Comparison of ENCODE assay signal across 9 cellular contexts in the genomic region with DNA sequence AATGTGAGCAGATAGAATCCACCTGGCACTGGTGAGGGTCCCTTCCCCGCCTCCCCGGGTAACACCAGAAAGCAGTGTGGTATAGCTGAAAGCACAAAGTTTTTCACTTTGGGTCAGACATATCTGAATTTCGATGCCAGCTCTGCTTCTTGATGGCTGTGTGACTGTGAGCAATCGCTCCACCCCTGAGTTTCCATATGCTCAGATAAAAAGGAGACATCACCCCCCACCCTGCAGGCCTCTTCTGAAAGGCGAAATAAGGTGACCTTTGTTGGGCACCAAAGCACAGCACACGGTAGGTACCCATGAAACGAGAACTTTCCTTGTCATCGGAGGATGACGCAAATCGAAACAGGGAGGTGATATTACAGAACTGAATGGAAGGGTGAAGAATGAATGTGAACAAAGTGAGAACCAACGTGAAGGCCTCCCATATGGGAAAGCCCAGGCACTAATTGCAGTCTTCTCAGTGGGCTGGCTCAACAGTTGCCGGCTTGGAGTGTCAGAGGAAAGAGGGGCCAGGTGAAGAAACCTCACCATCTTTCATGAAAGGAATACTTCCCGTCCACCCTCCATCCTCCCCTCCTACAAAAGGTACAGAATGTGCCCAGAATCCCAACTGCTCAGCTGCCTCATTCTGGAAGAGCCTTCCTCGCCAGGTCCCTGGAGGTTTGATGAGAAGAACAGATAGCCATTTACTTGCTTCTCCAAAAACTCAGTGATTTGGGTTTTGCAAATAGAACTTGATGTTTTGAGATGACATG.
DNase-seq lines count a peak whose midpoint lies in the region; ATAC-seq lines count a peak whose summit lies in the region.
"Had no signal": no experiment of that assay in that cellular context is flagged by ENCODE, and none has a peak within 500 bp of the region (broad histone marks: within the 10 kb centered on the region; RNA-seq: fewer than 3 reads in every experiment).

No MANE protein-coding gene starts in this region.

- peaks cover 6% of the 10 kb centered on the region for H3K9me3 Mint-ChIP-seq in activated T-cell treated with anti-CD3 and anti-CD28 coated beads, Interleukin-2, amount 50 U/mL, for 4 hours
- no peaks in the 10 kb centered on the region for H3K9me3 Mint-ChIP-seq in stimulated activated effector memory CD8-positive, alpha-beta T cell treated with anti-CD3 and anti-CD28 coated beads, Interleukin-12 subunit alpha, Interleukin-12 subunit beta, amount 100 ng/mL, for 72 hours

- ATAC-seq in GM19438 (IDR thresholded peaks at IDR 0.05; ENCODE audit: low read depth, unreplicated experiment): peak; percentile 63
- ATAC-seq in HG03196 (IDR thresholded peaks at IDR 0.05; ENCODE audit: unreplicated experiment): peak; percentile 76
- ATAC-seq in activated T-cell treated with anti-CD3 and anti-CD28 coated beads, Interleukin-2, amount 50 U/mL, for 4 hours: peak; percentile 88 to 92
- peak; percentile 94 for ATAC-seq in stimulated activated effector memory CD8-positive, alpha-beta T cell treated with anti-CD3 and anti-CD28 coated beads, Interleukin-12 subunit alpha, Interleukin-12 subunit beta, amount 100 ng/mL, for 72 hours

- DNase-seq in activated T-cell treated with anti-CD3 and anti-CD28 coated beads, Interleukin-2, amount 50 U/mL, for 4 hours: peak; percentile 47
- peak; percentile 43 to 87 for DNase-seq in stimulated activated effector memory CD8-positive, alpha-beta T cell treated with anti-CD3 and anti-CD28 coated beads, Interleukin-12 subunit alpha, Interleukin-12 subunit beta, amount 100 ng/mL, for 72 hours (ENCODE audit: low spot score in 2 of 2)
- no peak for DNase-seq in NK-92 (lab: John Stamatoyannopoulos, UW; ENCODE audit: unreplicated experiment)
- DNase-seq in substantia nigra (lab: John Stamatoyannopoulos, UW): no peak
- no peak for DNase-seq in H7
- no peak for DNase-seq in glomerular visceral epithelial cell (ENCODE audit: extremely low spot score)

- no peak overlapping the region for H3K4me3 ChIP-seq in H7 (ENCODE audit: insufficient read depth, low read depth, low read length)
- H3K4me3 ChIP-seq: thoracic aorta had no signal

- H3K27ac ChIP-seq in substantia nigra (ENCODE audit: low read depth, low read length, poor library complexity, severe bottlenecking): no peak overlapping the region
- H3K27ac ChIP-seq: thoracic aorta had no signal

- H3K27me3 Mint-ChIP-seq in activated T-cell treated with anti-CD3 and anti-CD28 coated beads, Interleukin-2, amount 50 U/mL, for 4 hours (ENCODE audit: low read depth): no peaks in the 10 kb centered on the region

- H3K4me1 Mint-ChIP-seq in activated T-cell treated with anti-CD3 and anti-CD28 coated beads, Interleukin-2, amount 50 U/mL, for 4 hours (ENCODE audit: low read depth): peaks cover 83% of the 10 kb centered on the region
- peaks cover 92% of the 10 kb centered on the region for H3K4me1 Mint-ChIP-seq in stimulated activated effector memory CD8-positive, alpha-beta T cell treated with anti-CD3 and anti-CD28 coated beads, Interleukin-12 subunit alpha, Interleukin-12 subunit beta, amount 100 ng/mL, for 72 hours

- H3K36me3 Mint-ChIP-seq in activated T-cell treated with anti-CD3 and anti-CD28 coated beads, Interleukin-2, amount 50 U/mL, for 4 hours (ENCODE audit: insufficient read depth): peaks cover 40% of the 10 kb centered on the region
- H3K36me3 Mint-ChIP-seq in stimulated activated effector memory CD8-positive, alpha-beta T cell treated with anti-CD3 and anti-CD28 coated beads, Interleukin-12 subunit alpha, Interleukin-12 subunit beta, amount 100 ng/mL, for 72 hours: peaks cover 67% of the 10 kb centered on the region

- H3K4me3 Mint-ChIP-seq in activated T-cell treated with anti-CD3 and anti-CD28 coated beads, Interleukin-2, amount 50 U/mL, for 4 hours: peak overlapping the region; percentile 68
- H3K4me3 Mint-ChIP-seq in stimulated activated effector memory CD8-positive, alpha-beta T cell treated with anti-CD3 and anti-CD28 coated beads, Interleukin-12 subunit alpha, Interleukin-12 subunit beta, amount 100 ng/mL, for 72 hours: peak overlapping the region; percentile 58

- peak overlapping the region; percentile 92 for H3K27ac Mint-ChIP-seq in stimulated activated effector memory CD8-positive, alpha-beta T cell treated with anti-CD3 and anti-CD28 coated beads, Interleukin-12 subunit alpha, Interleukin-12 subunit beta, amount 100 ng/mL, for 72 hours

- no peaks in the 10 kb centered on the region for H3K36me3 ChIP-seq in H7 (replicated peaks; ENCODE audit: control insufficient read depth, insufficient read depth, low read length)
- H3K36me3 ChIP-seq: thoracic aorta had no signal

- H3K27me3 ChIP-seq in H7 (ENCODE audit: control insufficient read depth, insufficient read depth, low read length): no peaks in the 10 kb centered on the region

Comparison
In these comparisons a context has a peak if more than half of its experiments do, and no peak if none do; other contexts are left out.
1. DNase-seq: peak in activated T-cell treated with anti-CD3 and anti-CD28 coated beads, Interleukin-2, amount 50 U/mL, for 4 hours (single experiment) and stimulated activated effector memory CD8-positive, alpha-beta T cell treated with anti-CD3 and anti-CD28 coated beads, Interleukin-12 subunit alpha, Interleukin-12 subunit beta, amount 100 ng/mL, for 72 hours (2 of 2); none in NK-92 (single experiment), substantia nigra (0 of 49), H7 (single experiment) and glomerular visceral epithelial cell (single experiment).
2. Peak in every context shown above with its lines, with median percentiles within 50 percentile points of each other: ATAC-seq.